16 cellular contexts compared by ENCODE assay signal in the genomic region with DNA sequence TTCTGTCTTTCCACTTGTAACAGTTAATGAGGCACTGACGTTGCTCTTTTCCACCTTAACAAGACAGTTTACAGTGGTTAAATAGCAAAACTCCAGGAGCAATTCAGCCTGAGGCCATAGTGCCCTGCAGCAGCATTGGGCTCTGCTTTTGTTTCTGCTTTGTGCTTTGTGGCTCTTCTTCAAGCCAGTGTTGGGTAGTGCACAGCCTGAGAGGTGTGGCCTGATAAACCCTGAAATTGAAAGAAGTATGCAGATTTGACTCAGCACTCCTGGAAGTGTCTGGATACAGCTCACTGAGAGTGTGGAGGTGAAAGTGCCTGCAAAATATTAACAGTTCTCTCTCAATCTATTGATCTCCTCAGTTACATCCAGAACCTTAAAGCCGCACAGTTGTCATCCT.
DNase-seq lines count a peak whose midpoint lies in the region; ATAC-seq and TF ChIP-seq lines count a peak whose summit lies in the region.
"Had no signal": no experiment of that assay in that cellular context is flagged by ENCODE, and none has a peak within 500 bp of the region (broad histone marks: within the 10 kb centered on the region; RNA-seq: fewer than 3 reads in every experiment).

No MANE protein-coding gene starts in this region.

- H4K20me1 ChIP-seq in mammary epithelial cell (ENCODE audit: insufficient read depth, low read length): peaks cover 7% of the 10 kb centered on the region

- no peak for TF ChIP-seq POLR2A in lower leg skin (IDR thresholded peaks at IDR 0.05)

- H3K4me3 ChIP-seq in mammary epithelial cell (replicated peaks in 1 of 3; ENCODE audit: insufficient read depth in 1 of 3, low read depth in 2 of 3, low read length in 3 of 3) (no peak overlapping the region), lower leg skin (ENCODE audit: low read depth, poor library complexity, severe bottlenecking) (no peak overlapping the region)
- H3K4me3 ChIP-seq: left lung, Peyer's patch, uterus had no signal

- TF ChIP-seq CTCF in mammary epithelial cell (conservative IDR thresholded peaks at IDR 0.05 in 1 of 2, IDR thresholded peaks at IDR 0.05 in 1 of 2; ENCODE audit: extremely low read depth in 1 of 2, insufficient read depth in 1 of 2, low read depth in 1 of 2, low read length in 2 of 2) (no peak), MCF 10A (IDR thresholded peaks at IDR 0.05; ENCODE audit: unreplicated experiment) (no peak), lower leg skin (IDR thresholded peaks at IDR 0.05) (no peak)

- H3K27me3 Mint-ChIP-seq in MCF 10A (ENCODE audit: insufficient read depth, unreplicated experiment): no peaks in the 10 kb centered on the region
- H3K27me3 Mint-ChIP-seq in activated CD4-positive, alpha-beta memory T cell treated with anti-CD3 and anti-CD28 coated beads, Interleukin-2, amount 10 ng/mL, durations not matched to agents 7 days and 5 days: peaks cover 35% of the 10 kb centered on the region
- H3K27me3 Mint-ChIP-seq in effector memory CD8-positive, alpha-beta T cell: peaks cover 11 to 23% of the 10 kb centered on the region in 2 donors

- H3K27ac Mint-ChIP-seq in MCF 10A (ENCODE audit: low read depth, unreplicated experiment): no peak overlapping the region
- H3K27ac Mint-ChIP-seq in activated CD4-positive, alpha-beta memory T cell treated with anti-CD3 and anti-CD28 coated beads, Interleukin-2, amount 10 ng/mL, durations not matched to agents 7 days and 5 days: no peak overlapping the region
- H3K27ac Mint-ChIP-seq in effector memory CD8-positive, alpha-beta T cell: no peak overlapping the region
- H3K27ac Mint-ChIP-seq: dendritic cell treated with granulocyte-macrophage colony-stimulating factor and Interleukin-4, amounts not matched to agents 40 ng/mL and 50 ng/mL, for 4 days had no signal

- dilution Hi-C loops in mammary epithelial cell (cut with HindIII; ENCODE audit: low sequenced_read_pairs): no loop called here

- CTCF ChIA-PET in mammary epithelial cell (lab: Charles Lee; ENCODE audit: low non-redundant PET): no interaction called here
- CTCF ChIA-PET in MCF 10A (lab: Yijun Ruan, JAX): interaction anchor here (0.6 to 1.3 kb wide), 3 partner anchors 12 to 594 kb away, joined by 3 to 5 read pairs (median 4); no protein-coding TSS in a partner anchor
- CTCF ChIA-PET in activated CD4-positive, alpha-beta memory T cell treated with anti-CD3 and anti-CD28 coated beads, Interleukin-2, amount 10 ng/mL, durations not matched to agents 7 days and 5 days (lab: Charles Lee): no interaction called here

- intact Hi-C loops in mammary epithelial cell (cut with micrococcal nuclease): no loop called here
- intact Hi-C loops in MCF 10A (cut with micrococcal nuclease): no loop called here
- intact Hi-C loops in lower leg skin (cut with DNase I; ENCODE audit: low total_unique reads): no loop called here

- H3K9ac ChIP-seq in mammary epithelial cell (ENCODE audit: insufficient read depth, low read length): no peak overlapping the region

- ATAC-seq in HG02938 (IDR thresholded peaks at IDR 0.05; ENCODE audit: unreplicated experiment): peak; percentile 64
- no peak for ATAC-seq in HG02870 (IDR thresholded peaks at IDR 0.05; ENCODE audit: unreplicated experiment)
- ATAC-seq in effector memory CD8-positive, alpha-beta T cell (replicated peaks): no peak
- ATAC-seq: left lung had no signal

- H3K4me1 ChIP-seq in mammary epithelial cell (ENCODE audit: insufficient read depth, low read length): peaks cover 5% of the 10 kb centered on the region
- H3K4me1 ChIP-seq: Peyer's patch, uterus had no signal

- no peaks in the 10 kb centered on the region for H3K79me2 ChIP-seq in mammary epithelial cell (ENCODE audit: insufficient read depth, low read length)

- no peaks in the 10 kb centered on the region for H3K9me3 ChIP-seq in mammary epithelial cell (replicated peaks; ENCODE audit: insufficient read depth, low read length)
- H3K9me3 ChIP-seq: left lung, Peyer's patch, uterus had no signal

- H3K4me2 ChIP-seq in mammary epithelial cell (ENCODE audit: insufficient read depth, low read depth, low read length): no peak overlapping the region

- DNase-seq in mammary epithelial cell (peak; percentile 4), MCF 10A (ENCODE audit: unreplicated experiment) (no peak), lower leg skin (ENCODE audit: low spot score in 2 of 2) (no peak), NCI-H2107 (lab: John Stamatoyannopoulos, UW) (no peak)
- DNase-seq in activated CD4-positive, alpha-beta memory T cell treated with anti-CD3 and anti-CD28 coated beads, Interleukin-2, amount 10 ng/mL, durations not matched to agents 7 days and 5 days: peak; percentile 46
- DNase-seq in effector memory CD8-positive, alpha-beta T cell: no peak
- DNase-seq: activated naive CD4-positive, alpha-beta T cell treated with anti-CD3 and anti-CD28 coated beads, Interleukin-2, amount 50 U/mL, for 16 hours; brain microvascular endothelial cell; CD4-positive, alpha-beta memory T cell; left lung; NCI-H82; Peyer's patch; uterus had no signal

- peaks cover 46% of the 10 kb centered on the region for H3K36me3 Mint-ChIP-seq in MCF 10A (ENCODE audit: insufficient read depth, unreplicated experiment)
- peaks cover 22% of the 10 kb centered on the region for H3K36me3 Mint-ChIP-seq in activated CD4-positive, alpha-beta memory T cell treated with anti-CD3 and anti-CD28 coated beads, Interleukin-2, amount 10 ng/mL, durations not matched to agents 7 days and 5 days (ENCODE audit: low read depth)
- H3K36me3 Mint-ChIP-seq in effector memory CD8-positive, alpha-beta T cell (ENCODE audit: insufficient read depth): peaks cover 20% of the 10 kb centered on the region

- no peak overlapping the region for H2AFZ ChIP-seq in mammary epithelial cell (ENCODE audit: low read depth, low read length)

- BruUV-seq in mammary epithelial cell (replicated peaks; lab: Mats Ljungman, UMichigan) (no TSS peak), MCF 10A (replicated peaks; lab: Mats Ljungman, UMichigan) (no TSS peak)

- in situ Hi-C loops in mammary epithelial cell (cut with MboI; ENCODE audit: low sequenced_read_pairs in 2 of 2): no loop called here

- no peak overlapping the region for H3K4me3 Mint-ChIP-seq in MCF 10A (ENCODE audit: unreplicated experiment)
- H3K4me3 Mint-ChIP-seq in activated CD4-positive, alpha-beta memory T cell treated with anti-CD3 and anti-CD28 coated beads, Interleukin-2, amount 10 ng/mL, durations not matched to agents 7 days and 5 days: no peak overlapping the region
- H3K4me3 Mint-ChIP-seq in effector memory CD8-positive, alpha-beta T cell: no peak overlapping the region
- H3K4me3 Mint-ChIP-seq: dendritic cell treated with granulocyte-macrophage colony-stimulating factor and Interleukin-4, amounts not matched to agents 40 ng/mL and 50 ng/mL, for 4 days had no signal

- POLR2A ChIA-PET in MCF 10A (lab: Yijun Ruan, JAX): no interaction called here
- POLR2A ChIA-PET in activated CD4-positive, alpha-beta memory T cell treated with anti-CD3 and anti-CD28 coated beads, Interleukin-2, amount 10 ng/mL, durations not matched to agents 7 days and 5 days (lab: Charles Lee): no interaction called here

- WGBS in mammary epithelial cell (ENCODE audit: low coverage, missing lambda C conversion rate): 100% methylated on average over 2 of the region's 2 CpGs
- 85 to 86% methylated on average over 2 of the region's 2 CpGs for WGBS in lower leg skin, 2 donors

- H3K4me1 Mint-ChIP-seq in MCF 10A (ENCODE audit: insufficient read depth, unreplicated experiment): no peaks in the 10 kb centered on the region
- peaks cover 34% of the 10 kb centered on the region for H3K4me1 Mint-ChIP-seq in activated CD4-positive, alpha-beta memory T cell treated with anti-CD3 and anti-CD28 coated beads, Interleukin-2, amount 10 ng/mL, durations not matched to agents 7 days and 5 days
- peaks cover 16 to 27% of the 10 kb centered on the region in 2 donors for H3K4me1 Mint-ChIP-seq in effector memory CD8-positive, alpha-beta T cell (ENCODE audit: low read depth in 2 of 2)

- peaks cover 6% of the 10 kb centered on the region for H3K27me3 ChIP-seq in mammary epithelial cell (ENCODE audit: insufficient read depth, low read length)
- H3K27me3 ChIP-seq: brain microvascular endothelial cell, Peyer's patch, uterus had no signal

- H3K9me3 Mint-ChIP-seq in MCF 10A (ENCODE audit: unreplicated experiment): no peaks in the 10 kb centered on the region
- H3K9me3 Mint-ChIP-seq in activated CD4-positive, alpha-beta memory T cell treated with anti-CD3 and anti-CD28 coated beads, Interleukin-2, amount 10 ng/mL, durations not matched to agents 7 days and 5 days: no peaks in the 10 kb centered on the region
- H3K9me3 Mint-ChIP-seq in effector memory CD8-positive, alpha-beta T cell: no peaks in the 10 kb centered on the region
- H3K9me3 Mint-ChIP-seq: dendritic cell treated with granulocyte-macrophage colony-stimulating factor and Interleukin-4, amounts not matched to agents 40 ng/mL and 50 ng/mL, for 4 days had no signal

- H3K36me3 ChIP-seq in mammary epithelial cell (ENCODE audit: insufficient read depth, low read length): peaks cover 2% of the 10 kb centered on the region
- H3K36me3 ChIP-seq: uterus had no signal

- H3K27ac ChIP-seq in mammary epithelial cell (ENCODE audit: insufficient read depth, low read depth, low read length): no peak overlapping the region
- H3K27ac ChIP-seq: brain microvascular endothelial cell, left lung, Peyer's patch, uterus had no signal

Comparison
In these comparisons a context has a peak if more than half of its experiments do, and no peak if none do; other contexts are left out.
1. DNase-seq: peak in mammary epithelial cell (single experiment) and activated CD4-positive, alpha-beta memory T cell treated with anti-CD3 and anti-CD28 coated beads, Interleukin-2, amount 10 ng/mL, durations not matched to agents 7 days and 5 days (single experiment); none in MCF 10A (single experiment), effector memory CD8-positive, alpha-beta T cell (0 of 3), lower leg skin (0 of 2) and NCI-H2107 (single experiment).